ENCODE assay signal across 21 cellular contexts in the genomic region with DNA sequence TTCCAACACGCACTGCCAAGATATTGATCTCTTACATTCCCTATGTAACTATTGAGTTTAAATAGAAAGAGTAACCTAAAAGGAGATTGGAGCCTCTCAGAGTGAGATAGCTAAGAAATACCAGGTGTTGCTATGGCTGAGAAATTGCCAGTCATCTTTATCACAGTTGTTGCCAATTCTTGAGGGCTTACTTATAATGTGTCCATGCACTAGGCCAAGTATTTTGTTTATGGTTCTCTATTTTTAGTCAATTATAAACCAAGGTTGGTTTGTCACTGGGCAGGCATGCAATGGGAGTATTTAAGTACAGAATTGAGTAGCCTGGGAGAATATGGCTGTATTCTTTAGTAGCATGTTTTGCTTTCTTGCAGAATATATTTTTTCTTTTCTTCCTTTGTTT.
A peak's percentile ranks its signal among the peaks of the same experiment; 100 is the strongest.
DNase-seq lines count a peak whose midpoint lies in the region; ATAC-seq and TF ChIP-seq lines count a peak whose summit lies in the region.
"Had no signal": no experiment of that assay in that cellular context is flagged by ENCODE, and none has a peak within 500 bp of the region (broad histone marks: within the 10 kb centered on the region; RNA-seq: fewer than 3 reads in every experiment).

No MANE protein-coding gene starts in this region.

- WGBS in right lobe of liver (ENCODE audit: insufficient coverage, low coverage, low lambda C conversion rate, missing lambda C conversion rate) = 29% methylated on average over 1 of the region's 1 CpG

- no peak for TF ChIP-seq POLR2A in right lobe of liver (IDR thresholded peaks at IDR 0.05)

- intact Hi-C loops in right lobe of liver (cut with DNase I) = no loop called here

- H3K4me3 ChIP-seq in epithelial cell of proximal tubule (ENCODE audit: low read depth, low read length) (no peak overlapping the region), right lobe of liver (no peak overlapping the region)
- H3K4me3 ChIP-seq: BLaER1 treated with 17β-estradiol and CSF1 and Interleukin-3, amounts not matched to agents 10 nM and 100 nM; Peyer's patch had no signal

- no peaks in the 10 kb centered on the region for H3K9me3 ChIP-seq in right lobe of liver
- H3K9me3 ChIP-seq: BLaER1 treated with 17β-estradiol and CSF1 and Interleukin-3, amounts not matched to agents 10 nM and 100 nM; Peyer's patch had no signal

- H3K27ac ChIP-seq in right lobe of liver = no peak overlapping the region
- H3K27ac ChIP-seq: 22Rv1; BLaER1 treated with 17β-estradiol and CSF1 and Interleukin-3, amounts not matched to agents 10 nM and 100 nM; Peyer's patch had no signal

- no peaks in the 10 kb centered on the region for H3K36me3 ChIP-seq in right lobe of liver
- H3K36me3 ChIP-seq: BLaER1 treated with 17β-estradiol and CSF1 and Interleukin-3, amounts not matched to agents 10 nM and 100 nM; Peyer's patch had no signal

- peaks cover 0 to 4% of the 10 kb centered on the region in 2 donors for H3K27me3 ChIP-seq in right lobe of liver
- H3K27me3 ChIP-seq: BLaER1 treated with 17β-estradiol and CSF1 and Interleukin-3, amounts not matched to agents 10 nM and 100 nM; Peyer's patch had no signal

- DNase-seq in DMS53 (lab: John Stamatoyannopoulos, UW) = peak; percentile 5
- no peak for DNase-seq in DMS53 treated with DMSO at 0.1 percent for 48 hours (lab: John Stamatoyannopoulos, UW; ENCODE audit: unreplicated experiment)
- DNase-seq in epithelial cell of proximal tubule (ENCODE audit: low read depth) = peak; percentile 55
- no peak for DNase-seq in right lobe of liver
- no peak for DNase-seq in EL
- DNase-seq: DMS 273 treated with DMSO at 0.1 percent for 48 hours, HFFc6, Kasumi-1, NCI-H1417, NCI-H1930, NCI-H2171, NCI-H446 treated with DMSO at 0.1 percent for 48 hours, NCI-H774, Peyer's patch, SHP77 had no signal

- ATAC-seq in right lobe of liver (peak in 3 of 4 donors; percentile 21 to 38 (median 38)), GM19324 (IDR thresholded peaks at IDR 0.05; ENCODE audit: low FRiP score, unreplicated experiment) (no peak), GM19328 (IDR thresholded peaks at IDR 0.05; ENCODE audit: unreplicated experiment) (no peak), GM19463 (IDR thresholded peaks at IDR 0.05; ENCODE audit: unreplicated experiment) (no peak)
- ATAC-seq: SK-N-SH treated with all-trans-retinoic acid at 6 μM for 48 hours had no signal

- no peak for TF ChIP-seq CTCF in epithelial cell of proximal tubule (conservative IDR thresholded peaks at IDR 0.05; ENCODE audit: low read depth, low read length)
- no peak for TF ChIP-seq CTCF in right lobe of liver (IDR thresholded peaks at IDR 0.05)

- no peaks in the 10 kb centered on the region for H3K4me1 ChIP-seq in right lobe of liver
- H3K4me1 ChIP-seq: BLaER1 treated with 17β-estradiol and CSF1 and Interleukin-3, amounts not matched to agents 10 nM and 100 nM; Peyer's patch had no signal

Comparison
In these comparisons a context has a peak if more than half of its experiments do, and no peak if none do; other contexts are left out.
1. DNase-seq: peak in DMS53 (single experiment) and epithelial cell of proximal tubule (single experiment); none in DMS53 treated with DMSO at 0.1 percent for 48 hours (single experiment), right lobe of liver (0 of 3) and EL (single experiment).
2. ATAC-seq: peak in right lobe of liver (3 of 4); none in GM19324 (single experiment), GM19328 (single experiment) and GM19463 (single experiment).